Comparison of ENCODE assay signal across 12 cellular contexts in the genomic region with DNA sequence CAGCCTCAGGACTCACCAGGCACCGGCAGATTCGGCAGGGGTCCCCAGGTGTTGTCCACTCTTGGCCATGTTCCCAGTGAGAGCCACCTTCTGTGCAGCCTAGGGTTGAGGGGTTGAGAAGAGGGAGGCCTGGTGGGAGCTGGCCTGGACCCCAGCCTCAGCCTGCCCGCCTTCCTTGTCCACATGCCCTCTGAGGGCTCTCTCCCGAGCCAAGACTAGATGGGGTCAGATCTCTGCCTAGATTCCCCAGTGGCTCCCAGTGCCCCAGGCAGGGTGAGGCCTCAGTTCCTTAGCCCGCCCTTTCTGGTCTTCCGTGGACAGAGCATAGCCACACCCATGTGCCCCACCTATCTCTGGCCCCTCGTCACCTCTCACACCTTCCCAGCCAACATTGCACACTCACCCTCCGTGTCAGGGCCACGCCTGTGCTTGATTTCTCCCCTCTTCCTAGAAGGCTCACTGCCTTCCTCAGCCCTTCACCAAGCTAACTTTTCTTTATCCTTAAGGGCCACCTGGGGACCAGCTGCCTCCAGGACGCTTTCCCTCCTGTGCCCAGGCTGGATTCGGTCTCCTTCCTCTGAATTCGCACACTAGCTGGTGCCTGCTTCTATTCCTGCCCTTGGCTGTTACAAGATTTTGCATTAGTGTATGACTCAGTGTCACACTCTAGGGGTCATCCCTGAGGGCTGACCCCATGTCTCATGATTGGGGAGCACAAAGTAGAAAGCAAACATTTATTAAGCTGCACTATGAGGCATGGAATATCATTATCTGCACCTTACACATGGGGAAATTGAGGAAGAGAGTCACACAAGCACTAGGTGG. TPM values are rescaled to one million over a fixed set of nuclear protein-coding genes. Genes with fewer than 3 reads are reported as not detected.
DNase-seq lines count a peak whose midpoint lies in the region; ATAC-seq and TF ChIP-seq lines count a peak whose summit lies in the region.
"Had no signal": no experiment of that assay in that cellular context is flagged by ENCODE, and none has a peak within 500 bp of the region (broad histone marks: within the 10 kb centered on the region; RNA-seq: fewer than 3 reads in every experiment).

No MANE protein-coding gene starts in this region.

- no peak overlapping the region for H2AFZ ChIP-seq in PC-3 (ENCODE audit: low read length)

- H3K9me3 ChIP-seq in PC-3 (ENCODE audit: low read length): no peaks in the 10 kb centered on the region

- no peaks in the 10 kb centered on the region for H3K79me2 ChIP-seq in PC-3 (ENCODE audit: low read length)

- DNase-seq in EL: peak; percentile 35
- DNase-seq in PC-3: peak; percentile 25
- DNase-seq in epithelial cell of esophagus (ENCODE audit: low read depth): peak; percentile 30
- DNase-seq in renal cortical epithelial cell (ENCODE audit: low read depth): peak; percentile 89
- no peak for DNase-seq in Kasumi-1 (lab: John Stamatoyannopoulos, UW)
- DNase-seq in stimulated activated CD4-positive, alpha-beta T cell treated with anti-CD3 and anti-CD28 coated beads, Interleukin-2, amount 100 ng/mL, for 24 hours: no peak
- DNase-seq: amniotic stem cell, NCI-H146, NCI-H526, WERI-Rb-1 had no signal

- H3K4me3 ChIP-seq in PC-3 (ENCODE audit: low read length): no peak overlapping the region
- no peak overlapping the region for H3K4me3 ChIP-seq in epithelial cell of esophagus (ENCODE audit: low read length)

- H3K27me3 ChIP-seq in PC-3 (ENCODE audit: low read length): no peaks in the 10 kb centered on the region

- intact Hi-C loops in PC-3 (cut with micrococcal nuclease): no loop called here

- no TSS peak for BruUV-seq in PC-3 (replicated peaks; lab: Mats Ljungman, UMichigan)

- POLR2A ChIA-PET in PC-3 (lab: Charles Lee; ENCODE audit: unreplicated experiment): interaction anchor here (0.6 to 0.7 kb wide), 2 partner anchors 161 to 448 kb away, joined by 3 to 4 read pairs; no protein-coding TSS in a partner anchor

- ATAC-seq in PC-3 (peak; percentile 60), HG02840 (IDR thresholded peaks at IDR 0.05; ENCODE audit: low FRiP score, unreplicated experiment) (no peak), HG02610 (IDR thresholded peaks at IDR 0.05; ENCODE audit: unreplicated experiment) (no peak)

- no peak overlapping the region for H3K9ac ChIP-seq in PC-3 (ENCODE audit: low read length)

- H3K4me1 ChIP-seq in PC-3 (ENCODE audit: insufficient read depth, low read length): peaks cover 11% of the 10 kb centered on the region; the same call in 1 of the 2 replicates

- H3K36me3 ChIP-seq in PC-3 (ENCODE audit: low read depth, low read length): no peaks in the 10 kb centered on the region
- H3K36me3 ChIP-seq: WERI-Rb-1 had no signal

- no peak overlapping the region for H3K4me2 ChIP-seq in PC-3 (ENCODE audit: low read length)

- no peaks in the 10 kb centered on the region for H3F3A ChIP-seq in PC-3 (ENCODE audit: low read length, unreplicated experiment)

- no peaks in the 10 kb centered on the region for H3K9me2 ChIP-seq in PC-3 (replicated peaks; ENCODE audit: low read length)

- 0 out of 2 replicates have a peak overlapping the region, but pooled peaks have one; percentile 34 for H3K27ac ChIP-seq in PC-3 (ENCODE audit: low read length)
- H3K27ac ChIP-seq: WERI-Rb-1 had no signal

- TF ChIP-seq CTCF in PC-3 (conservative IDR thresholded peaks at IDR 0.05; ENCODE audit: low read depth, low read length): no peak
- no peak for TF ChIP-seq CTCF in epithelial cell of esophagus (IDR thresholded peaks at IDR 0.05; ENCODE audit: insufficient read depth, low read depth, low read length, missing control alignments)

- no peaks in the 10 kb centered on the region for H4K20me1 ChIP-seq in PC-3 (ENCODE audit: low read length)

- CTCF ChIA-PET in PC-3 (lab: Charles Lee): interaction anchor here (0.7 kb wide), 1 partner anchor 189 kb away, joined by 3 read pairs; no protein-coding TSS in a partner anchor

RNA-seq across cellular contexts. Expression of gene KCP, which starts 7.5 kb away (rescaled TPM):
- total RNA-seq in PC-3 (2014; rRNA removed) (3.2 and 3.4 TPM in 2 replicates), renal cortical epithelial cell (1.9 and 6.8 TPM in 2 replicates)

RNA-seq across cellular contexts. Expression of gene IRF5, which starts 34.8 kb away (rescaled TPM):
- 12.2 and 15.3 TPM in 2 replicates for total RNA-seq in PC-3 (2014; rRNA removed)
- total RNA-seq in renal cortical epithelial cell: 5.4 and 7.7 TPM in 2 replicates

RNA-seq across cellular contexts. Expression of gene ATP6V1F, which starts 40.3 kb away (rescaled TPM):
- total RNA-seq in PC-3 (2014; rRNA removed) (129 and 131 TPM in 2 replicates), renal cortical epithelial cell (82.1 and 145 TPM in 2 replicates)

Comparison
In these comparisons a context has a peak if more than half of its experiments do, and no peak if none do; other contexts are left out.
1. DNase-seq: peak in EL (single experiment), PC-3 (single experiment), epithelial cell of esophagus (single experiment) and renal cortical epithelial cell (single experiment); none in Kasumi-1 (0 of 2) and stimulated activated CD4-positive, alpha-beta T cell treated with anti-CD3 and anti-CD28 coated beads, Interleukin-2, amount 100 ng/mL, for 24 hours (0 of 2).